Comparison of ENCODE assay signal across 16 cellular contexts in genomic region chr5:58490397-58491072, GRCh38. TPM values are rescaled to one million over a fixed set of nuclear protein-coding genes. Genes with fewer than 3 reads are reported as not detected.
DNase-seq lines count a peak whose midpoint lies in the region; ATAC-seq, FAIRE-seq and TF ChIP-seq lines count a peak whose summit lies in the region.
"Had no signal": no experiment of that assay in that cellular context is flagged by ENCODE, and none has a peak within 500 bp of the region (broad histone marks: within the 10 kb centered on the region; RNA-seq: fewer than 3 reads in every experiment).

No MANE protein-coding gene starts in this region.

- H3K4me1 ChIP-seq in GM12878 (ENCODE audit: control insufficient read depth, insufficient read depth, low read length) (no peaks in the 10 kb centered on the region), upper lobe of right lung (no peaks in the 10 kb centered on the region)
- H3K4me1 ChIP-seq: left ventricle myocardium inferior had no signal

- no peaks in the 10 kb centered on the region for H4K20me1 ChIP-seq in GM12878 (ENCODE audit: control insufficient read depth, insufficient read depth)

- H3K27ac ChIP-seq in GM12878 (ENCODE audit: control insufficient read depth, insufficient read depth) (no peak overlapping the region), upper lobe of right lung (no peak overlapping the region)
- H3K27ac ChIP-seq: cardiac muscle cell, GM23248, left ventricle myocardium inferior, ovary had no signal

- H3K4me2 ChIP-seq in GM12878 (ENCODE audit: control insufficient read depth, insufficient read depth), result no peak overlapping the region

- no peak overlapping the region for H3K9ac ChIP-seq in GM12878 (ENCODE audit: control insufficient read depth, insufficient read depth, low read length)
- H3K9ac ChIP-seq: GM23248 had no signal

- no peak for TF ChIP-seq RAD21 in GM12878 (IDR thresholded peaks at IDR 0.05; ENCODE audit: insufficient read depth, low read depth, low read length)

- SMC1A ChIA-PET in GM12878 (lab: Charles Lee; ENCODE audit: uncharacterized antibody, unreplicated experiment), result no interaction called here

- H3K4me3 ChIP-seq in GM12878 (no peak overlapping the region), upper lobe of right lung (no peak overlapping the region)
- H3K4me3 ChIP-seq: cardiac muscle cell, GM23248, left ventricle myocardium inferior, ovary had no signal

- H3K36me3 ChIP-seq in GM12878 (ENCODE audit: control insufficient read depth in 2 of 2, insufficient read depth in 2 of 2, low read length in 1 of 2) (no peaks in the 10 kb centered on the region), upper lobe of right lung (no peaks in the 10 kb centered on the region)
- H3K36me3 ChIP-seq: cardiac muscle cell, left ventricle myocardium inferior, ovary had no signal

- DNase-seq in CD14-positive monocyte (ENCODE audit: low spot score) (no peak), GM12878 (ENCODE audit: low read depth, low spot score) (no peak), epidermal melanocyte (ENCODE audit: insufficient read length, low spot score) (no peak), upper lobe of right lung (no peak)
- DNase-seq in activated naive CD4-positive, alpha-beta T cell treated with Interleukin-2 at 50 U/mL for 16 hours, result no peak
- DNase-seq in stimulated activated naive CD4-positive, alpha-beta T cell (lab: John Stamatoyannopoulos, UW), result no peak
- DNase-seq: activated CD8-positive, alpha-beta memory T cell treated with anti-CD3 and anti-CD28 coated beads for 24 hours; GM23248; left ventricle myocardium inferior; ovary had no signal

- no TSS peak for BruUV-seq in GM12878 (replicated peaks; lab: Mats Ljungman, UMichigan)

- H3K27me3 ChIP-seq in GM12878 (replicated peaks in 1 of 2; ENCODE audit: control insufficient read depth in 2 of 2, insufficient read depth in 2 of 2, low read length in 1 of 2), result no peaks in the 10 kb centered on the region; a peak in 1 of 4 replicates
- H3K27me3 ChIP-seq in upper lobe of right lung, result peaks cover 11% of the 10 kb centered on the region
- H3K27me3 ChIP-seq: cardiac muscle cell, ovary had no signal

- TF ChIP-seq POLR2A in GM12878 (IDR thresholded peaks at IDR 0.05; ENCODE audit: low read depth, low read length), result no peak

- peaks cover 0 to 2% (median 0%) of the 10 kb centered on the region in 7 donors for H3K9me3 Mint-ChIP-seq in CD14-positive monocyte
- H3K9me3 Mint-ChIP-seq in IgD-negative memory B cell, result no peaks in the 10 kb centered on the region
- H3K9me3 Mint-ChIP-seq: activated naive CD4-positive, alpha-beta T cell treated with anti-CD3 and anti-CD28 coated beads, Interleukin-2, amount 50 U/mL, for 24 hours had no signal

- no peak overlapping the region for H2AFZ ChIP-seq in GM12878 (ENCODE audit: control insufficient read depth, low read depth, low read length)
- H2AFZ ChIP-seq: GM23248 had no signal

- TF ChIP-seq EP300 in GM12878 (IDR thresholded peaks at IDR 0.05; ENCODE audit: borderline replicate concordance in 1 of 2, control insufficient read depth in 1 of 2, low read depth in 2 of 2, low read length in 2 of 2), result no peak

- H3K4me3 Mint-ChIP-seq in CD14-positive monocyte (peak overlapping the region in 1 of 2 donors; percentile 58), IgD-negative memory B cell (peak overlapping the region; percentile 13 to 89 (median 62))
- H3K4me3 Mint-ChIP-seq: activated naive CD4-positive, alpha-beta T cell treated with anti-CD3 and anti-CD28 coated beads, Interleukin-2, amount 50 U/mL, for 24 hours had no signal

- peaks cover 40% of the 10 kb centered on the region for H3K4me1 Mint-ChIP-seq in CD14-positive monocyte
- H3K4me1 Mint-ChIP-seq in IgD-negative memory B cell, result peaks cover 31 to 35% (median 32%) of the 10 kb centered on the region in 3 donors

- ATAC-seq in GM21515 (IDR thresholded peaks at IDR 0.05; ENCODE audit: unreplicated experiment) (peak; percentile 44), GM12878 (peak; percentile 40; the same call in 2 of the 3 replicates), upper lobe of right lung (no peak)

- H3K27me3 Mint-ChIP-seq in CD14-positive monocyte (ENCODE audit: low read depth in 3 of 3) (peaks cover 0 to 2% (median 0%) of the 10 kb centered on the region in 3 donors), IgD-negative memory B cell (no peaks in the 10 kb centered on the region)

- POLR2A ChIA-PET in GM12878 (lab: Charles Lee), result no interaction called here

- intact Hi-C loops in CD14-positive monocyte (cut with micrococcal nuclease) (no loop called here), GM12878 (cut with micrococcal nuclease; ENCODE audit: unreplicated experiment) (no loop called here), upper lobe of right lung (cut with DNase I) (no loop called here)

- CTCF ChIA-PET in GM12878 (lab: Yijun Ruan, JAX), result no interaction called here

- H3K9me3 ChIP-seq in GM12878 (replicated peaks; ENCODE audit: control insufficient read depth, insufficient read depth, low read length), result no peaks in the 10 kb centered on the region
- no peaks in the 10 kb centered on the region for H3K9me3 ChIP-seq in upper lobe of right lung
- H3K9me3 ChIP-seq: left ventricle myocardium inferior, ovary had no signal

- H3K36me3 Mint-ChIP-seq in CD14-positive monocyte (peaks cover 18 to 19% of the 10 kb centered on the region in 2 donors), IgD-negative memory B cell (peaks cover 11% of the 10 kb centered on the region)
- H3K36me3 Mint-ChIP-seq: activated naive CD4-positive, alpha-beta T cell treated with anti-CD3 and anti-CD28 coated beads, Interleukin-2, amount 50 U/mL, for 24 hours had no signal

- H3K27ac Mint-ChIP-seq in CD14-positive monocyte, result peak overlapping the region; percentile 40 to 87 (median 82)
- H3K27ac Mint-ChIP-seq in IgD-negative memory B cell, result peak overlapping the region; percentile 11 to 73 (median 64)
- H3K27ac Mint-ChIP-seq: activated naive CD4-positive, alpha-beta T cell treated with anti-CD3 and anti-CD28 coated beads, Interleukin-2, amount 50 U/mL, for 24 hours had no signal

- no peaks in the 10 kb centered on the region for H3K79me2 ChIP-seq in GM12878 (ENCODE audit: control insufficient read depth, insufficient read depth, low read length)

- WGBS in GM12878 (ENCODE audit: insufficient coverage, insufficient replicate concordance, low lambda C conversion rate, missing lambda C conversion rate), result 3% methylated on average over 4 of the region's 4 CpGs

- TF ChIP-seq CTCF in CD14-positive monocyte (IDR thresholded peaks at IDR 0.05) (no peak), GM12878 (IDR thresholded peaks at IDR 0.05 in 2 of 3, conservative IDR thresholded peaks at IDR 0.05 in 1 of 3; ENCODE audit: control insufficient read depth in 2 of 3, extremely low read depth in 1 of 3, insufficient read depth in 1 of 3, low read depth in 3 of 3, low read length in 3 of 3) (no peak), upper lobe of right lung (IDR thresholded peaks at IDR 0.05) (no peak)

- in situ Hi-C loops in GM12878 (cut with MboI), result no loop called here

- RAD21 ChIA-PET in GM12878 (lab: Charles Lee; ENCODE audit: unreplicated experiment), result no interaction called here

- FAIRE-seq in GM12878 (lab: Jason Lieb, UNC), result no peak
- FAIRE-seq: G401.6 had no signal

RNA-seq across cellular contexts. Expression of gene GAPT, which starts 0.7 kb away (rescaled TPM):
- polyA plus RNA-seq in CD14-positive monocyte (100 to 1,000 TPM; 103 to 173 TPM), IgD-negative memory B cell (237 TPM), GM12878 (2011; rRNA removed) (0.15 and 0.53 TPM in 2 replicates), GM12878 (2014; fragmentation: Illumina TruSeq; extraction: Trizol) (0.96 and 3.2 TPM in 2 replicates), GM12878 (2014; fragmentation: Nextera tagmentation; extraction: Ambion mirVana) (under 1 TPM; 0.47 to 0.79 TPM), GM12878 (2014; rRNA removed) (0.24 and 0.30 TPM in 2 replicates), GM12878 (2016; fragmentation: Nextera tagmentation; extraction: Ambion mirVana) (not detected)
- total RNA-seq in GM12878 (2013; cell fraction: nucleolus; rRNA removed), result not detected in 2 replicates
- total RNA-seq in GM12878 (2014; rRNA removed) (0.44 and 0.45 TPM in 2 replicates), GM12878 (2014; rRNA removed; fragmentation: Illumina TruSeq; extraction: Trizol) (0.69 and 0.85 TPM in 2 replicates), GM12878 (2021) (0.29 and 0.67 TPM in 2 replicates), upper lobe of right lung (5.2 TPM)
- polyA plus RNA-seq in GM12878 (2011; ENCODE audit: low read depth), result not detected
- polyA plus RNA-seq in GM12878 (2011; cell fraction: cytosol; rRNA removed), result 0.06 and 0.07 TPM in 2 replicates
- polyA plus RNA-seq in GM12878 (2011; cell fraction: nucleus; rRNA removed), result 0.33 and 0.51 TPM in 2 replicates
- polyA plus RNA-seq in GM12878 (2012), result 0.19 TPM in 1 of 2 replicates, not detected in the other
- not detected in 2 replicates for polyA minus RNA-seq in GM12878 (2011; rRNA and poly(A)+ RNA removed)
- polyA minus RNA-seq in GM12878 (2011; cell fraction: cytosol; rRNA and poly(A)+ RNA removed), result not detected in 2 replicates
- polyA minus RNA-seq in GM12878 (2011; cell fraction: nucleus; rRNA and poly(A)+ RNA removed), result 0.36 TPM in 1 of 2 replicates, not detected in the other
- total RNA-seq: cardiac muscle cell, endothelial cell of umbilical vein, GM23248 had no signal
- polyA plus RNA-seq: cardiac muscle cell, endothelial cell of umbilical vein, GM23248 had no signal

RNA-seq across cellular contexts. Expression of gene PLK2, which starts 30.6 kb away (rescaled TPM):
- 1 to 10 TPM; 3.4 to 4.5 TPM for polyA plus RNA-seq in CD14-positive monocyte
- polyA plus RNA-seq in IgD-negative memory B cell, result 1.5 TPM
- total RNA-seq in GM12878 (2013; cell fraction: nucleolus; rRNA removed), result 12.6 and 20.1 TPM in 2 replicates
- total RNA-seq in GM12878 (2014; rRNA removed), result 0.38 and 0.73 TPM in 2 replicates
- 0.46 and 0.63 TPM in 2 replicates for total RNA-seq in GM12878 (2014; rRNA removed; fragmentation: Illumina TruSeq; extraction: Trizol)
- total RNA-seq in GM12878 (2021), result 0.56 and 0.69 TPM in 2 replicates
- polyA plus RNA-seq in GM12878 (2011; ENCODE audit: low read depth), result 1.2 TPM
- 3.9 and 6.3 TPM in 2 replicates for polyA plus RNA-seq in GM12878 (2011; rRNA removed)
- 3.6 and 4.2 TPM in 2 replicates for polyA plus RNA-seq in GM12878 (2011; cell fraction: cytosol; rRNA removed)
- polyA plus RNA-seq in GM12878 (2011; cell fraction: nucleus; rRNA removed), result 11.5 and 12.2 TPM in 2 replicates
- polyA plus RNA-seq in GM12878 (2012), result 0.73 and 1.0 TPM in 2 replicates
- 0.27 and 0.34 TPM in 2 replicates for polyA plus RNA-seq in GM12878 (2014; fragmentation: Illumina TruSeq; extraction: Trizol)
- under 1 TPM; 0.07 to 0.16 TPM for polyA plus RNA-seq in GM12878 (2014; fragmentation: Nextera tagmentation; extraction: Ambion mirVana)
- 0.04 and 0.35 TPM in 2 replicates for polyA plus RNA-seq in GM12878 (2014; rRNA removed)
- polyA plus RNA-seq in GM12878 (2016; fragmentation: Nextera tagmentation; extraction: Ambion mirVana), result 1 to 10 TPM in 1 of 2 experiments, under 1 TPM in 1; 0.47 to 1.0 TPM
- 7.7 and 9.5 TPM in 2 replicates for polyA minus RNA-seq in GM12878 (2011; rRNA and poly(A)+ RNA removed)
- 8.1 and 11.0 TPM in 2 replicates for polyA minus RNA-seq in GM12878 (2011; cell fraction: cytosol; rRNA and poly(A)+ RNA removed)
- 26.2 and 28.4 TPM in 2 replicates for polyA minus RNA-seq in GM12878 (2011; cell fraction: nucleus; rRNA and poly(A)+ RNA removed)
- 41.1 TPM for total RNA-seq in upper lobe of right lung

Comparison
In these comparisons a context has a peak if more than half of its experiments do, and no peak if none do; other contexts are left out.
1. RNA of gene GAPT, which starts 0.7 kb away (polyA plus RNA-seq): 237 TPM in IgD-negative memory B cell (single experiment) and 103 to 173 TPM in CD14-positive monocyte; 0.06 to 3.2 TPM in GM12878; every median in the first group is over 10 times any median in the second.